In genomic region chr3:48472673-48472922, GRCh38 we compare ENCODE assay signal across 8 cellular contexts.
A peak's percentile ranks its signal among the peaks of the same experiment; 100 is the strongest.
DNase-seq lines count a peak whose midpoint lies in the region; ATAC-seq lines count a peak whose summit lies in the region.

No MANE protein-coding gene starts in this region.

- H3K4me3 Mint-ChIP-seq in activated naive CD8-positive, alpha-beta T cell, result peak overlapping the region; percentile 86
- peak overlapping the region; percentile 74 to 91 for H3K4me3 Mint-ChIP-seq in stimulated activated naive CD8-positive, alpha-beta T cell treated with anti-CD3 and anti-CD28 coated beads, Interleukin-15, amount 100 ng/mL, for 72 hours

- H4K20me1 ChIP-seq in BLaER1 treated with 17β-estradiol and CSF1 and Interleukin-3, amounts not matched to agents 10 nM and 100 nM, result peaks cover 14 to 39% (median 30%) of the 10 kb centered on the region in 11 experiments; a peak in 19 of 22 replicates

- peak overlapping the region; percentile 98 for H3K27ac Mint-ChIP-seq in activated naive CD8-positive, alpha-beta T cell
- H3K27ac Mint-ChIP-seq in stimulated activated naive CD8-positive, alpha-beta T cell treated with anti-CD3 and anti-CD28 coated beads, Interleukin-15, amount 100 ng/mL, for 72 hours, result peak overlapping the region; percentile 97 to 99

- H3K9me3 ChIP-seq in BLaER1 treated with 17β-estradiol and CSF1 and Interleukin-3, amounts not matched to agents 10 nM and 100 nM (replicated peaks in 1 of 11), result no peaks in the 10 kb centered on the region
- H3K9me3 ChIP-seq in iPS-18c (ENCODE audit: control insufficient read depth, insufficient read depth, low read length), result no peaks in the 10 kb centered on the region

- peak overlapping the region; percentile 91 to 100 (median 96) for H3K4me2 ChIP-seq in BLaER1 treated with 17β-estradiol and CSF1 and Interleukin-3, amounts not matched to agents 10 nM and 100 nM

- peak; percentile 8 for ATAC-seq in HG02642 (IDR thresholded peaks at IDR 0.05; ENCODE audit: poor library complexity, unreplicated experiment)
- ATAC-seq in stimulated activated naive CD8-positive, alpha-beta T cell treated with anti-CD3 and anti-CD28 coated beads, Interleukin-15, amount 100 ng/mL, for 72 hours, result no peak
- ATAC-seq in GM18502 (IDR thresholded peaks at IDR 0.05; ENCODE audit: poor library complexity, unreplicated experiment), result no peak

- no peaks in the 10 kb centered on the region for H3K36me3 Mint-ChIP-seq in activated naive CD8-positive, alpha-beta T cell

- no peaks in the 10 kb centered on the region for H3K9me3 Mint-ChIP-seq in activated naive CD8-positive, alpha-beta T cell (ENCODE audit: low read depth)
- no peaks in the 10 kb centered on the region for H3K9me3 Mint-ChIP-seq in stimulated activated naive CD8-positive, alpha-beta T cell treated with anti-CD3 and anti-CD28 coated beads, Interleukin-15, amount 100 ng/mL, for 72 hours

- peaks cover 22 to 55% (median 31%) of the 10 kb centered on the region in 11 experiments for H3K36me3 ChIP-seq in BLaER1 treated with 17β-estradiol and CSF1 and Interleukin-3, amounts not matched to agents 10 nM and 100 nM

- H3K4me1 Mint-ChIP-seq in activated naive CD8-positive, alpha-beta T cell (ENCODE audit: low read depth), result peaks cover 61% of the 10 kb centered on the region
- H3K4me1 Mint-ChIP-seq in stimulated activated naive CD8-positive, alpha-beta T cell treated with anti-CD3 and anti-CD28 coated beads, Interleukin-15, amount 100 ng/mL, for 72 hours, result peaks cover 67% of the 10 kb centered on the region

- peak overlapping the region; percentile 60 to 75 (median 70) for H3K4me3 ChIP-seq in BLaER1 treated with 17β-estradiol and CSF1 and Interleukin-3, amounts not matched to agents 10 nM and 100 nM
- H3K4me3 ChIP-seq in iPS-18c (ENCODE audit: insufficient read depth, low read depth, low read length), result peak overlapping the region; percentile 79

- H3K27me3 ChIP-seq in BLaER1 treated with 17β-estradiol and CSF1 and Interleukin-3, amounts not matched to agents 10 nM and 100 nM, result no peaks in the 10 kb centered on the region

- no peak for DNase-seq in stimulated activated naive CD8-positive, alpha-beta T cell treated with anti-CD3 and anti-CD28 coated beads, Interleukin-15, amount 100 ng/mL, for 72 hours
- no peak for DNase-seq in NCI-H187 (lab: John Stamatoyannopoulos, UW)
- no peak for DNase-seq in COR-L47 (lab: John Stamatoyannopoulos, UW)

- peak overlapping the region; percentile 73 to 97 (median 91) for H3K27ac ChIP-seq in BLaER1 treated with 17β-estradiol and CSF1 and Interleukin-3, amounts not matched to agents 10 nM and 100 nM

- no peaks in the 10 kb centered on the region for H3K27me3 Mint-ChIP-seq in activated naive CD8-positive, alpha-beta T cell
- H3K27me3 Mint-ChIP-seq in stimulated activated naive CD8-positive, alpha-beta T cell treated with anti-CD3 and anti-CD28 coated beads, Interleukin-15, amount 100 ng/mL, for 72 hours, result no peaks in the 10 kb centered on the region

- peaks cover 71 to 94% (median 85%) of the 10 kb centered on the region in 10 experiments for H3K4me1 ChIP-seq in BLaER1 treated with 17β-estradiol and CSF1 and Interleukin-3, amounts not matched to agents 10 nM and 100 nM

- peak overlapping the region; percentile 83 to 92 (median 87) for H3K9ac ChIP-seq in BLaER1 treated with 17β-estradiol and CSF1 and Interleukin-3, amounts not matched to agents 10 nM and 100 nM
